In genomic region chr21:33897098-33897497, GRCh38 we compare ENCODE assay signal across 34 cellular contexts.
"Had no signal": no experiment of that assay in that cellular context is flagged by ENCODE, and none has a peak within 500 bp of the region (broad histone marks: within the 10 kb centered on the region; RNA-seq: fewer than 3 reads in every experiment).

No MANE protein-coding gene starts in this region.

- ATAC-seq: activated CD4-positive, alpha-beta T cell treated with anti-CD3 and anti-CD28 coated beads for 36 hours; activated CD4-positive, CD25-positive, alpha-beta regulatory T cell treated with anti-CD3 and anti-CD28 coated beads, Interleukin-2, amount 50 U/mL, for 24 hours; activated CD8-positive, alpha-beta memory T cell treated with anti-CD3 and anti-CD28 coated beads, Interleukin-2, amount 10 ng/mL, durations not matched to agents 7 days and 5 days; activated CD8-positive, alpha-beta T cell treated with anti-CD3 and anti-CD28 coated beads, Interleukin-2, amount 10 ng/mL, durations not matched to agents 7 days and 5 days; activated naive CD4-positive, alpha-beta T cell treated with anti-CD3 and anti-CD28 coated beads, Interleukin-2, amount 50 U/mL, for 72 hours; WTC11 had no signal

- DNase-seq: activated CD4-positive, alpha-beta memory T cell treated with anti-CD3 and anti-CD28 coated beads, Interleukin-2, amount 10 ng/mL, durations not matched to agents 7 days and 5 days; activated CD4-positive, alpha-beta T cell treated with anti-CD3 and anti-CD28 coated beads for 1 hour; activated CD4-positive, alpha-beta T cell treated with anti-CD3 and anti-CD28 coated beads for 36 hours; activated CD4-positive, alpha-beta T cell treated with anti-CD3 and anti-CD28 coated beads for 48 hours; activated CD4-positive, alpha-beta T cell treated with anti-CD3 and anti-CD28 coated beads, Interleukin-2, amount 10 ng/mL, durations not matched to agents 7 days and 5 days; activated CD4-positive, alpha-beta T cell treated with anti-CD3 and anti-CD28 coated beads, Interleukin-2, amount 50 U/mL, for 48 hours; activated CD4-positive, CD25-positive, alpha-beta regulatory T cell; activated CD8-positive, alpha-beta memory T cell treated with anti-CD3 and anti-CD28 coated beads for 24 hours; activated CD8-positive, alpha-beta memory T cell treated with anti-CD3 and anti-CD28 coated beads, Interleukin-2, amount 10 ng/mL, durations not matched to agents 7 days and 5 days; activated CD8-positive, alpha-beta memory T cell treated with anti-CD3 and anti-CD28 coated beads, Interleukin-2, amount 50 U/mL, for 48 hours; activated CD8-positive, alpha-beta T cell treated with anti-CD3 and anti-CD28 coated beads, Interleukin-2, amount 10 ng/mL, durations not matched to agents 7 days and 5 days; activated effector memory CD4-positive, alpha-beta T cell treated with anti-CD3 and anti-CD28 coated beads, Interleukin-2, amount 50 U/mL, for 16 hours; activated gamma-delta T cell treated with Interleukin-2 at 50 U/mL for 16 hours; activated naive CD4-positive, alpha-beta T cell; activated naive CD4-positive, alpha-beta T cell treated with anti-CD3 and anti-CD28 coated beads for 36 hours; activated naive CD4-positive, alpha-beta T cell treated with anti-CD3 and anti-CD28 coated beads, Interleukin-2, amount 50 U/mL, for 16 hours; activated naive CD8-positive, alpha-beta T cell treated with anti-CD3 and anti-CD28 coated beads for 36 hours; activated T-cell treated with anti-CD3 and anti-CD28 coated beads, Interleukin-2, amount 50 U/mL, for 24 hours; activated T-cell treated with anti-CD3 and anti-CD28 coated beads, Interleukin-2, amount 50 U/mL, for 48 hours; adrenal gland; amniotic stem cell; central memory CD4-positive, alpha-beta T cell; SW 1271; T-helper 1 cell; T-helper 2 cell; T-helper 9 cell; WERI-Rb-1 had no signal

- H3K4me3 ChIP-seq: adrenal gland, ascending aorta, cardiac muscle cell had no signal

- H3K36me3 ChIP-seq: adrenal gland, ascending aorta, cardiac muscle cell had no signal

- FAIRE-seq: bronchial epithelial cell, TTC549 had no signal

- H3K27ac ChIP-seq: adrenal gland, ascending aorta, cardiac muscle cell, WERI-Rb-1 had no signal

- H3K9me3 ChIP-seq: adrenal gland, ascending aorta had no signal

- H3K27me3 ChIP-seq: adrenal gland, ascending aorta, cardiac muscle cell had no signal
